ENCODE assay signal across 1 cellular context in the genomic region with DNA sequence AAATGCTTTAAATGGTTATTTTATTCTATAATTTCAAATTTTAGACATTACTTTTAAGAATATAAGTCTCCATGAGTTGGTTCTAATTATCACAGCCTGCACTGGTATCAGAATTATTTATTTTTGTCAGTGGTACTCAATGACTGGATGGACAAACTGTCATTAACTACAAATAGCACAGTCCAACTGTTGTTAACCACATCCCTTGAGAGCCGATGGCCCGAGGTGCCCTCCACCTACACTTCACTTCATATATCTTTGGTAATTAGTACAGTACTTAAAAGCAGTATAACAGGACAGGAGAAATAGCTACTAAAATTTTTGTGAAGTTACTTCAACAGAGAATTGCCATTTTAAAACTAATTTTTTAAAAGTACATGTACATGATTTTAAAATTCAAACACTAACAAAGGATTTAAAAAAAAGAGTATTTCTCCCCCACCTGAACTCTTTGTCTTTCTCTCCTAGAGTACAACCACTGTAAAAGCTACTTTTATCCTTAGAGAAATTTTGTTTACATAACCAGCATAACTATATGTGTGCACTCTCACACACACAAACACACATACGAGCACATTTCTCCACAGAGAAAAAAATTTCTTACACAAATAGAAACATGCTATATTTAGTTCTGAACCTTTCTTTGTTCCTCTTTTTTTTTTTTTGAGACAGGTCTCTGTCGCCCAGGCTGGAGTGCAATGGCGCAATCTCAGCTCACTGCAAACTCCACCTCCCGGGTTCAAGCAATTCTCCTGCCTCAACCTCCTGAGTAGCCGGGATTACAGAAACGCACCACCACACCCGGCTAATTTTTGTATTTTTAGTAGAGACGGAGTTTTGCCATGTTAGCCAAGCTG.
TF ChIP-seq lines count a peak whose summit lies in the region.

No MANE protein-coding gene starts in this region.

TF ChIP-seq in HepG2, 621 proteins besides CTCF, POLR2A, EP300 and RAD21 (continues in another document):
- TF ChIP-seq CEBPG (CRISPR knock-in tag; IDR thresholded peaks at IDR 0.05) (peak; percentile 50), NR2F1 (CRISPR knock-in tag; IDR thresholded peaks at IDR 0.05) (no peak), SALL1 (CRISPR knock-in tag; IDR thresholded peaks at IDR 0.05) (0 out of 2 replicates have a peak, but pooled peaks have one; percentile 26), SOX5 (CRISPR knock-in tag; IDR thresholded peaks at IDR 0.05; ENCODE audit: borderline replicate concordance) (peak; percentile 74; the same call in 1 of the 2 replicates), GATAD2A (CRISPR knock-in tag; IDR thresholded peaks at IDR 0.05) (0 out of 2 replicates have a peak, but pooled peaks have one; percentile 28), BCL6 (CRISPR knock-in tag; IDR thresholded peaks at IDR 0.05) (peak; percentile 61; the same call in 1 of the 2 replicates), SOX6 (IDR thresholded peaks at IDR 0.05) (no peak), SOX6 (CRISPR knock-in tag; IDR thresholded peaks at IDR 0.05) (peak; percentile 76), ZNF629 (CRISPR knock-in tag; conservative IDR thresholded peaks at IDR 0.05) (no peak), RFX3 (CRISPR knock-in tag; IDR thresholded peaks at IDR 0.05) (no peak), TGIF2 (CRISPR knock-in tag; IDR thresholded peaks at IDR 0.05) (no peak), MTF1 (CRISPR knock-in tag; IDR thresholded peaks at IDR 0.05) (no peak), ZNF83 (CRISPR knock-in tag; IDR thresholded peaks at IDR 0.05; ENCODE audit: borderline replicate concordance) (no peak), MEF2D (CRISPR knock-in tag; IDR thresholded peaks at IDR 0.05) (peak; percentile 96), FOXP1 (IDR thresholded peaks at IDR 0.05) (no peak), FOXP1 (CRISPR knock-in tag; IDR thresholded peaks at IDR 0.05) (peak; percentile 33; the same call in 1 of the 2 replicates), ZNF264 (CRISPR knock-in tag; IDR thresholded peaks at IDR 0.05) (no peak), GFI1 (CRISPR knock-in tag; IDR thresholded peaks at IDR 0.05; ENCODE audit: borderline replicate concordance) (no peak), ATAD3A (CRISPR knock-in tag; IDR thresholded peaks at IDR 0.05) (no peak), FOXA3 (CRISPR knock-in tag; IDR thresholded peaks at IDR 0.05) (0 out of 2 replicates have a peak, but pooled peaks have one; percentile 28), SAP130 (CRISPR knock-in tag; IDR thresholded peaks at IDR 0.05; ENCODE audit: low read depth) (0 out of 2 replicates have a peak, but pooled peaks have one; percentile 30), CHD4 (IDR thresholded peaks at IDR 0.05; ENCODE audit: borderline replicate concordance, low read length) (no peak), ZMYM2 (CRISPR knock-in tag; IDR thresholded peaks at IDR 0.05) (no peak), ETV6 (CRISPR knock-in tag; conservative IDR thresholded peaks at IDR 0.05) (no peak), ZNF841 (CRISPR knock-in tag; IDR thresholded peaks at IDR 0.05; ENCODE audit: borderline replicate concordance) (no peak), ZNF207 (IDR thresholded peaks at IDR 0.05; ENCODE audit: borderline replicate concordance) (no peak), CREB1 (IDR thresholded peaks at IDR 0.05) (no peak), CREB1 (CRISPR knock-in tag; IDR thresholded peaks at IDR 0.05) (0 out of 2 replicates have a peak, but pooled peaks have one; percentile 47), KMT2A (CRISPR knock-in tag; IDR thresholded peaks at IDR 0.05) (no peak)
- TF ChIP-seq, protein P1, sequence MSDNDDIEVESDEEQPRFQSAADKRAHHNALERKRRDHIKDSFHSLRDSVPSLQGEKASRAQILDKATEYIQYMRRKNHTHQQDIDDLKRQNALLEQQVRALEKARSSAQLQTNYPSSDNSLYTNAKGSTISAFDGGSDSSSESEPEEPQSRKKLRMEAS (IDR thresholded peaks at IDR 0.05): no peak
- TF ChIP-seq, protein P2, sequence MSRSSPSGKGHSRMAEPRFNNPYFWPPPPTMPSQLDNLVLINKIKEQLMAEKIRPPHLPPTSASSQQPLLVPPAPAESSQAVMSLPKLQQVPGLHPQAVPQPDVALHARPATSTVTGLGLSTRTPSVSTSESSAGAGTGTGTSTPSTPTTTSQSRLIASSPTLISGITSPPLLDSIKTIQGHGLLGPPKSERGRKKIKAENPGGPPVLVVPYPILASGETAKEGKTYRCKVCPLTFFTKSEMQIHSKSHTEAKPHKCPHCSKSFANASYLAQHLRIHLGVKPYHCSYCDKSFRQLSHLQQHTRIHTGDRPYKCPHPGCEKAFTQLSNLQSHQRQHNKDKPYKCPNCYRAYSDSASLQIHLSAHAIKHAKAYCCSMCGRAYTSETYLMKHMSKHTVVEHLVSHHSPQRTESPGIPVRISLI (CRISPR knock-in tag; IDR thresholded peaks at IDR 0.05; ENCODE audit: borderline replicate concordance): peak; percentile 81; the same call in 1 of the 2 replicates
- TF ChIP-seq, protein P3, sequence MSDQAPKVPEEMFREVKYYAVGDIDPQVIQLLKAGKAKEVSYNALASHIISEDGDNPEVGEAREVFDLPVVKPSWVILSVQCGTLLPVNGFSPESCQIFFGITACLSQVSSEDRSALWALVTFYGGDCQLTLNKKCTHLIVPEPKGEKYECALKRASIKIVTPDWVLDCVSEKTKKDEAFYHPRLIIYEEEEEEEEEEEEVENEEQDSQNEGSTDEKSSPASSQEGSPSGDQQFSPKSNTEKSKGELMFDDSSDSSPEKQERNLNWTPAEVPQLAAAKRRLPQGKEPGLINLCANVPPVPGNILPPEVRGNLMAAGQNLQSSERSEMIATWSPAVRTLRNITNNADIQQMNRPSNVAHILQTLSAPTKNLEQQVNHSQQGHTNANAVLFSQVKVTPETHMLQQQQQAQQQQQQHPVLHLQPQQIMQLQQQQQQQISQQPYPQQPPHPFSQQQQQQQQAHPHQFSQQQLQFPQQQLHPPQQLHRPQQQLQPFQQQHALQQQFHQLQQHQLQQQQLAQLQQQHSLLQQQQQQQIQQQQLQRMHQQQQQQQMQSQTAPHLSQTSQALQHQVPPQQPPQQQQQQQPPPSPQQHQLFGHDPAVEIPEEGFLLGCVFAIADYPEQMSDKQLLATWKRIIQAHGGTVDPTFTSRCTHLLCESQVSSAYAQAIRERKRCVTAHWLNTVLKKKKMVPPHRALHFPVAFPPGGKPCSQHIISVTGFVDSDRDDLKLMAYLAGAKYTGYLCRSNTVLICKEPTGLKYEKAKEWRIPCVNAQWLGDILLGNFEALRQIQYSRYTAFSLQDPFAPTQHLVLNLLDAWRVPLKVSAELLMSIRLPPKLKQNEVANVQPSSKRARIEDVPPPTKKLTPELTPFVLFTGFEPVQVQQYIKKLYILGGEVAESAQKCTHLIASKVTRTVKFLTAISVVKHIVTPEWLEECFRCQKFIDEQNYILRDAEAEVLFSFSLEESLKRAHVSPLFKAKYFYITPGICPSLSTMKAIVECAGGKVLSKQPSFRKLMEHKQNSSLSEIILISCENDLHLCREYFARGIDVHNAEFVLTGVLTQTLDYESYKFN (CRISPR knock-in tag; conservative IDR thresholded peaks at IDR 0.05): 0 out of 2 replicates have a peak, but pooled peaks have one; percentile 27
- TF ChIP-seq, protein P4, sequence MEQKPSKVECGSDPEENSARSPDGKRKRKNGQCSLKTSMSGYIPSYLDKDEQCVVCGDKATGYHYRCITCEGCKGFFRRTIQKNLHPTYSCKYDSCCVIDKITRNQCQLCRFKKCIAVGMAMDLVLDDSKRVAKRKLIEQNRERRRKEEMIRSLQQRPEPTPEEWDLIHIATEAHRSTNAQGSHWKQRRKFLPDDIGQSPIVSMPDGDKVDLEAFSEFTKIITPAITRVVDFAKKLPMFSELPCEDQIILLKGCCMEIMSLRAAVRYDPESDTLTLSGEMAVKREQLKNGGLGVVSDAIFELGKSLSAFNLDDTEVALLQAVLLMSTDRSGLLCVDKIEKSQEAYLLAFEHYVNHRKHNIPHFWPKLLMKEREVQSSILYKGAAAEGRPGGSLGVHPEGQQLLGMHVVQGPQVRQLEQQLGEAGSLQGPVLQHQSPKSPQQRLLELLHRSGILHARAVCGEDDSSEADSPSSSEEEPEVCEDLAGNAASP (CRISPR knock-in tag; IDR thresholded peaks at IDR 0.05; ENCODE audit: borderline replicate concordance): peak; percentile 9; the same call in 1 of the 2 replicates
- TF ChIP-seq, protein P5, sequence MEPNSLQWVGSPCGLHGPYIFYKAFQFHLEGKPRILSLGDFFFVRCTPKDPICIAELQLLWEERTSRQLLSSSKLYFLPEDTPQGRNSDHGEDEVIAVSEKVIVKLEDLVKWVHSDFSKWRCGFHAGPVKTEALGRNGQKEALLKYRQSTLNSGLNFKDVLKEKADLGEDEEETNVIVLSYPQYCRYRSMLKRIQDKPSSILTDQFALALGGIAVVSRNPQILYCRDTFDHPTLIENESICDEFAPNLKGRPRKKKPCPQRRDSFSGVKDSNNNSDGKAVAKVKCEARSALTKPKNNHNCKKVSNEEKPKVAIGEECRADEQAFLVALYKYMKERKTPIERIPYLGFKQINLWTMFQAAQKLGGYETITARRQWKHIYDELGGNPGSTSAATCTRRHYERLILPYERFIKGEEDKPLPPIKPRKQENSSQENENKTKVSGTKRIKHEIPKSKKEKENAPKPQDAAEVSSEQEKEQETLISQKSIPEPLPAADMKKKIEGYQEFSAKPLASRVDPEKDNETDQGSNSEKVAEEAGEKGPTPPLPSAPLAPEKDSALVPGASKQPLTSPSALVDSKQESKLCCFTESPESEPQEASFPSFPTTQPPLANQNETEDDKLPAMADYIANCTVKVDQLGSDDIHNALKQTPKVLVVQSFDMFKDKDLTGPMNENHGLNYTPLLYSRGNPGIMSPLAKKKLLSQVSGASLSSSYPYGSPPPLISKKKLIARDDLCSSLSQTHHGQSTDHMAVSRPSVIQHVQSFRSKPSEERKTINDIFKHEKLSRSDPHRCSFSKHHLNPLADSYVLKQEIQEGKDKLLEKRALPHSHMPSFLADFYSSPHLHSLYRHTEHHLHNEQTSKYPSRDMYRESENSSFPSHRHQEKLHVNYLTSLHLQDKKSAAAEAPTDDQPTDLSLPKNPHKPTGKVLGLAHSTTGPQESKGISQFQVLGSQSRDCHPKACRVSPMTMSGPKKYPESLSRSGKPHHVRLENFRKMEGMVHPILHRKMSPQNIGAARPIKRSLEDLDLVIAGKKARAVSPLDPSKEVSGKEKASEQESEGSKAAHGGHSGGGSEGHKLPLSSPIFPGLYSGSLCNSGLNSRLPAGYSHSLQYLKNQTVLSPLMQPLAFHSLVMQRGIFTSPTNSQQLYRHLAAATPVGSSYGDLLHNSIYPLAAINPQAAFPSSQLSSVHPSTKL (CRISPR knock-in tag; IDR thresholded peaks at IDR 0.05): peak; percentile 64; the same call in 1 of the 2 replicates
- TF ChIP-seq, protein P6, sequence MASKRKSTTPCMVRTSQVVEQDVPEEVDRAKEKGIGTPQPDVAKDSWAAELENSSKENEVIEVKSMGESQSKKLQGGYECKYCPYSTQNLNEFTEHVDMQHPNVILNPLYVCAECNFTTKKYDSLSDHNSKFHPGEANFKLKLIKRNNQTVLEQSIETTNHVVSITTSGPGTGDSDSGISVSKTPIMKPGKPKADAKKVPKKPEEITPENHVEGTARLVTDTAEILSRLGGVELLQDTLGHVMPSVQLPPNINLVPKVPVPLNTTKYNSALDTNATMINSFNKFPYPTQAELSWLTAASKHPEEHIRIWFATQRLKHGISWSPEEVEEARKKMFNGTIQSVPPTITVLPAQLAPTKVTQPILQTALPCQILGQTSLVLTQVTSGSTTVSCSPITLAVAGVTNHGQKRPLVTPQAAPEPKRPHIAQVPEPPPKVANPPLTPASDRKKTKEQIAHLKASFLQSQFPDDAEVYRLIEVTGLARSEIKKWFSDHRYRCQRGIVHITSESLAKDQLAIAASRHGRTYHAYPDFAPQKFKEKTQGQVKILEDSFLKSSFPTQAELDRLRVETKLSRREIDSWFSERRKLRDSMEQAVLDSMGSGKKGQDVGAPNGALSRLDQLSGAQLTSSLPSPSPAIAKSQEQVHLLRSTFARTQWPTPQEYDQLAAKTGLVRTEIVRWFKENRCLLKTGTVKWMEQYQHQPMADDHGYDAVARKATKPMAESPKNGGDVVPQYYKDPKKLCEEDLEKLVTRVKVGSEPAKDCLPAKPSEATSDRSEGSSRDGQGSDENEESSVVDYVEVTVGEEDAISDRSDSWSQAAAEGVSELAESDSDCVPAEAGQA (IDR thresholded peaks at IDR 0.05; ENCODE audit: low read depth): no peak
- TF ChIP-seq, protein P6 (CRISPR knock-in tag; IDR thresholded peaks at IDR 0.05; ENCODE audit: borderline replicate concordance): no peak
- TF ChIP-seq, protein P7, sequence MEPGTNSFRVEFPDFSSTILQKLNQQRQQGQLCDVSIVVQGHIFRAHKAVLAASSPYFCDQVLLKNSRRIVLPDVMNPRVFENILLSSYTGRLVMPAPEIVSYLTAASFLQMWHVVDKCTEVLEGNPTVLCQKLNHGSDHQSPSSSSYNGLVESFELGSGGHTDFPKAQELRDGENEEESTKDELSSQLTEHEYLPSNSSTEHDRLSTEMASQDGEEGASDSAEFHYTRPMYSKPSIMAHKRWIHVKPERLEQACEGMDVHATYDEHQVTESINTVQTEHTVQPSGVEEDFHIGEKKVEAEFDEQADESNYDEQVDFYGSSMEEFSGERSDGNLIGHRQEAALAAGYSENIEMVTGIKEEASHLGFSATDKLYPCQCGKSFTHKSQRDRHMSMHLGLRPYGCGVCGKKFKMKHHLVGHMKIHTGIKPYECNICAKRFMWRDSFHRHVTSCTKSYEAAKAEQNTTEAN (CRISPR knock-in tag; conservative IDR thresholded peaks at IDR 0.05): 0 out of 2 replicates have a peak, but pooled peaks have one; percentile 54
- TF ChIP-seq, protein P8, sequence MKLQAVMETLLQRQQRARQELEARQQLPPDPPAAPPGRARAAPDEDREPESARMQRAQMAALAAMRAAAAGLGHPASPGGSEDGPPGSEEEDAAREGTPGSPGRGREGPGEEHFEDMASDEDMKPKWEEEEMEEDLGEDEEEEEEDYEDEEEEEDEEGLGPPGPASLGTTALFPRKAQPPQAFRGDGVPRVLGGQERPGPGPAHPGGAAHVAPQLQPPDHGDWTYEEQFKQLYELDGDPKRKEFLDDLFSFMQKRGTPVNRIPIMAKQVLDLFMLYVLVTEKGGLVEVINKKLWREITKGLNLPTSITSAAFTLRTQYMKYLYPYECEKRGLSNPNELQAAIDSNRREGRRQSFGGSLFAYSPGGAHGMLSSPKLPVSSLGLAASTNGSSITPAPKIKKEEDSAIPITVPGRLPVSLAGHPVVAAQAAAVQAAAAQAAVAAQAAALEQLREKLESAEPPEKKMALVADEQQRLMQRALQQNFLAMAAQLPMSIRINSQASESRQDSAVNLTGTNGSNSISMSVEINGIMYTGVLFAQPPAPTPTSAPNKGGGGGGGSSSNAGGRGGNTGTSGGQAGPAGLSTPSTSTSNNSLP (IDR thresholded peaks at IDR 0.05; ENCODE audit: low read depth, low read length): peak; percentile 75
